ENCODE assay signal across 1 cellular context in the genomic region with DNA sequence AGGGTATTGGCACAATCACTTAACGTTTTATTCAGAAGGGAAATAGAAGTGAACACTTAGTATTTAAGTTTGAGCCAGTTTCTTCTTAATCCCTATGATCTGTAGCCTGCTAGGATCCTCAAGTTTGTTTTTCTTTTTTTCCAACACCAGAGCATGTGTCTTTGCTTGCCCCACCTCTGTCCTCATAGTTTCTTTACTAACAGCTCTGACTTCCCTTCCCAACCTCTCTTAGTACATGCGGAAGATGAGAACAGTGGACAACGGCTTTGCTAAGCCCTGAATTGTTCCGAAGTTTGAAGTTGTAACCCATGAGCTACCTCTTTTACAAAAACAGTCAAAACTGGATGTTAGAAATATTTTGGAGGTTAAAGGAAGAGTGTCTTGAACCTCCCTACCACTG.
TF ChIP-seq lines count a peak whose summit lies in the region.

No MANE protein-coding gene starts in this region.

TF ChIP-seq in HEK293, 187 proteins besides CTCF, POLR2A, EP300 and RAD21 (continued from another document):
- TF ChIP-seq ZNF23 (tag by site-specific recombination; IDR thresholded peaks at IDR 0.05; ENCODE audit: borderline replicate concordance) (no peak), ZNF133 (tag by site-specific recombination; IDR thresholded peaks at IDR 0.05) (no peak), ZNF426 (tag by site-specific recombination; IDR thresholded peaks at IDR 0.05) (no peak), ZNF266 (tag by site-specific recombination; IDR thresholded peaks at IDR 0.05; ENCODE audit: low read depth) (no peak), ZNF514 (tag by site-specific recombination; IDR thresholded peaks at IDR 0.05) (no peak), GLIS2 (tag by site-specific recombination; IDR thresholded peaks at IDR 0.05) (no peak), ZNF600 (tag by site-specific recombination; IDR thresholded peaks at IDR 0.05) (no peak)
